Comparison of ENCODE assay signal across 14 cellular contexts in genomic region chr17:71423871-71424546, GRCh38.
DNase-seq lines count a peak whose midpoint lies in the region; FAIRE-seq and TF ChIP-seq lines count a peak whose summit lies in the region.
"Had no signal": no experiment of that assay in that cellular context is flagged by ENCODE, and none has a peak within 500 bp of the region (broad histone marks: within the 10 kb centered on the region; RNA-seq: fewer than 3 reads in every experiment).

No MANE protein-coding gene starts in this region.

- FAIRE-seq in urothelium cell line (lab: Jason Lieb, UNC) = peak; percentile 99

- CTCF ChIA-PET in MCF 10A (lab: Yijun Ruan, JAX) = interaction anchor here (0.7 kb wide), 1 partner anchor 250 kb away, joined by 3 read pairs; no protein-coding TSS in a partner anchor

- DNase-seq in MCF 10A (ENCODE audit: unreplicated experiment) = peak; percentile 86
- no peak for DNase-seq in breast epithelium (ENCODE audit: low spot score in 2 of 2)
- peak; percentile 43 for DNase-seq in NCI-H2196 treated with DMSO at 0.1 percent for 48 hours (lab: John Stamatoyannopoulos, UW; ENCODE audit: unreplicated experiment)
- peak; percentile 52 for DNase-seq in brain microvascular endothelial cell
- DNase-seq in urothelium cell line (ENCODE audit: low spot score) = peak; percentile 85
- no peak for DNase-seq in NCI-H510A treated with DMSO at 0.1 percent for 48 hours (lab: John Stamatoyannopoulos, UW)
- no peak for DNase-seq in posterior vena cava (ENCODE audit: low spot score)
- no peak for DNase-seq in GF-D8 (lab: John Stamatoyannopoulos, UW)
- DNase-seq: activated naive CD8-positive, alpha-beta T cell treated with anti-CD3 and anti-CD28 coated beads, Interleukin-2, amount 50 U/mL, for 24 hours; NCI-H526 treated with DMSO at 0.1 percent for 48 hours; nephron progenitor cell; stimulated activated CD4-positive, alpha-beta T cell treated with anti-CD3 and anti-CD28 coated beads, Interleukin-15, amount 100 ng/mL, for 24 hours had no signal

- H3K4me1 ChIP-seq in breast epithelium = no peaks in the 10 kb centered on the region

- H3K9me3 Mint-ChIP-seq in MCF 10A (ENCODE audit: unreplicated experiment) = no peaks in the 10 kb centered on the region

- H3K27me3 ChIP-seq in breast epithelium (no peaks in the 10 kb centered on the region), brain microvascular endothelial cell (replicated peaks) (no peaks in the 10 kb centered on the region)

- TSS peak; percentile 43 for BruUV-seq in MCF 10A (replicated peaks; lab: Mats Ljungman, UMichigan)

- H3K4me1 Mint-ChIP-seq in MCF 10A (ENCODE audit: insufficient read depth, unreplicated experiment) = peaks cover 15% of the 10 kb centered on the region
- H3K4me1 Mint-ChIP-seq: activated naive CD8-positive, alpha-beta T cell treated with anti-CD3 and anti-CD28 coated beads, Interleukin-2, amount 50 U/mL, for 24 hours; nephron progenitor cell; stimulated activated effector memory CD8-positive, alpha-beta T cell treated with anti-CD3 and anti-CD28 coated beads, Interleukin-12 subunit alpha, Interleukin-12 subunit beta, amount 100 ng/mL, for 72 hours had no signal

- H3K27me3 Mint-ChIP-seq in MCF 10A (ENCODE audit: insufficient read depth, unreplicated experiment) = no peaks in the 10 kb centered on the region
- H3K27me3 Mint-ChIP-seq: activated naive CD8-positive, alpha-beta T cell treated with anti-CD3 and anti-CD28 coated beads, Interleukin-2, amount 50 U/mL, for 24 hours had no signal

- H3K36me3 Mint-ChIP-seq in MCF 10A (ENCODE audit: insufficient read depth, unreplicated experiment) = no peaks in the 10 kb centered on the region
- H3K36me3 Mint-ChIP-seq: stimulated activated effector memory CD8-positive, alpha-beta T cell treated with anti-CD3 and anti-CD28 coated beads, Interleukin-12 subunit alpha, Interleukin-12 subunit beta, amount 100 ng/mL, for 72 hours had no signal

- H3K36me3 ChIP-seq in breast epithelium (no peaks in the 10 kb centered on the region), brain microvascular endothelial cell (replicated peaks) (no peaks in the 10 kb centered on the region)

- H3K9me3 ChIP-seq in breast epithelium = no peaks in the 10 kb centered on the region

- TF ChIP-seq POLR2A in breast epithelium (IDR thresholded peaks at IDR 0.05) = no peak

- POLR2A ChIA-PET in MCF 10A (lab: Yijun Ruan, JAX) = interaction anchor here (0.5 to 1.8 kb wide), 10 partner anchors 10 to 1190 kb away, joined by 3 to 19 read pairs (median 3); no protein-coding TSS in a partner anchor

- TF ChIP-seq CTCF in MCF 10A (IDR thresholded peaks at IDR 0.05; ENCODE audit: unreplicated experiment) = no peak
- TF ChIP-seq CTCF in breast epithelium (IDR thresholded peaks at IDR 0.05) = no peak
- TF ChIP-seq CTCF in brain microvascular endothelial cell (IDR thresholded peaks at IDR 0.05; ENCODE audit: low read depth, low read length, missing control alignments) = peak; percentile 28

- intact Hi-C loops in MCF 10A (cut with micrococcal nuclease) (no loop called here), breast epithelium (cut with DNase I; ENCODE audit: low total_unique reads) (no loop called here), posterior vena cava (cut with DNase I) (no loop called here)

- H3K4me3 ChIP-seq in breast epithelium = no peak overlapping the region
- no peak overlapping the region for H3K4me3 ChIP-seq in brain microvascular endothelial cell (ENCODE audit: low read depth, low read length)

- H3K27ac ChIP-seq in breast epithelium = no peak overlapping the region
- no peak overlapping the region for H3K27ac ChIP-seq in brain microvascular endothelial cell

- H3K27ac Mint-ChIP-seq in MCF 10A (ENCODE audit: low read depth, unreplicated experiment) = peak overlapping the region; percentile 57
- H3K27ac Mint-ChIP-seq: activated naive CD8-positive, alpha-beta T cell treated with anti-CD3 and anti-CD28 coated beads, Interleukin-2, amount 50 U/mL, for 24 hours; nephron progenitor cell; stimulated activated effector memory CD8-positive, alpha-beta T cell treated with anti-CD3 and anti-CD28 coated beads, Interleukin-12 subunit alpha, Interleukin-12 subunit beta, amount 100 ng/mL, for 72 hours; T-helper 2 cell treated with Interferon-gamma antibody and Interleukin-4, amounts not matched to agents 5 μg/mL and 100 μg/mL, for 36 hours had no signal

- H3K4me3 Mint-ChIP-seq in MCF 10A (ENCODE audit: unreplicated experiment) = no peak overlapping the region
- H3K4me3 Mint-ChIP-seq: activated naive CD8-positive, alpha-beta T cell treated with anti-CD3 and anti-CD28 coated beads, Interleukin-2, amount 50 U/mL, for 24 hours; nephron progenitor cell; stimulated activated effector memory CD8-positive, alpha-beta T cell treated with anti-CD3 and anti-CD28 coated beads, Interleukin-12 subunit alpha, Interleukin-12 subunit beta, amount 100 ng/mL, for 72 hours; T-helper 2 cell treated with Interferon-gamma antibody and Interleukin-4, amounts not matched to agents 5 μg/mL and 100 μg/mL, for 36 hours had no signal

- in situ Hi-C loops in brain microvascular endothelial cell (cut with HindIII; ENCODE audit: low pct_ligation_motif_present, low sequenced_read_pairs) = no loop called here

Comparison
In these comparisons a context has a peak if more than half of its experiments do, and no peak if none do; other contexts are left out.
1. DNase-seq: peak in MCF 10A (single experiment), NCI-H2196 treated with DMSO at 0.1 percent for 48 hours (single experiment), brain microvascular endothelial cell (single experiment) and urothelium cell line (single experiment); none in breast epithelium (0 of 2), NCI-H510A treated with DMSO at 0.1 percent for 48 hours (single experiment), posterior vena cava (single experiment) and GF-D8 (single experiment).